In genomic region chr14:59630281-59630963, GRCh38 we compare ENCODE assay signal across 8 cellular contexts.
A peak's percentile ranks its signal among the peaks of the same experiment; 100 is the strongest.
DNase-seq lines count a peak whose midpoint lies in the region; ATAC-seq lines count a peak whose summit lies in the region.

No MANE protein-coding gene starts in this region.

- H3K27ac ChIP-seq in caudate nucleus (ENCODE audit: low read depth, low read length): peak overlapping the region; percentile 55

- ATAC-seq in GM21717 (IDR thresholded peaks at IDR 0.05; ENCODE audit: unreplicated experiment) (no peak), HG02642 (IDR thresholded peaks at IDR 0.05; ENCODE audit: poor library complexity, unreplicated experiment) (no peak)

- peak; percentile 45 for DNase-seq in DMS153 (lab: John Stamatoyannopoulos, UW)
- DNase-seq in NCI-H2107 (lab: John Stamatoyannopoulos, UW): peak; percentile 24
- DNase-seq in caudate nucleus (lab: John Stamatoyannopoulos, UW): peak in 40 of 61 donors; percentile 5 to 79 (median 36)
- peak; percentile 52 for DNase-seq in midbrain (lab: John Stamatoyannopoulos, UW)
- DNase-seq in activated gamma-delta T cell (lab: John Stamatoyannopoulos, UW): no peak
- DNase-seq in stimulated activated CD8-positive, alpha-beta memory T cell treated with anti-CD3 and anti-CD28 coated beads, Interleukin-4, amount 100 ng/mL, for 48 hours: no peak

Comparison
In these comparisons a context has a peak if more than half of its experiments do, and no peak if none do; other contexts are left out.
1. DNase-seq: peak in DMS153 (single experiment), NCI-H2107 (single experiment), caudate nucleus (40 of 61) and midbrain (single experiment); none in activated gamma-delta T cell (single experiment) and stimulated activated CD8-positive, alpha-beta memory T cell treated with anti-CD3 and anti-CD28 coated beads, Interleukin-4, amount 100 ng/mL, for 48 hours (single experiment).